Comparison of ENCODE assay signal across 14 cellular contexts in the genomic region with DNA sequence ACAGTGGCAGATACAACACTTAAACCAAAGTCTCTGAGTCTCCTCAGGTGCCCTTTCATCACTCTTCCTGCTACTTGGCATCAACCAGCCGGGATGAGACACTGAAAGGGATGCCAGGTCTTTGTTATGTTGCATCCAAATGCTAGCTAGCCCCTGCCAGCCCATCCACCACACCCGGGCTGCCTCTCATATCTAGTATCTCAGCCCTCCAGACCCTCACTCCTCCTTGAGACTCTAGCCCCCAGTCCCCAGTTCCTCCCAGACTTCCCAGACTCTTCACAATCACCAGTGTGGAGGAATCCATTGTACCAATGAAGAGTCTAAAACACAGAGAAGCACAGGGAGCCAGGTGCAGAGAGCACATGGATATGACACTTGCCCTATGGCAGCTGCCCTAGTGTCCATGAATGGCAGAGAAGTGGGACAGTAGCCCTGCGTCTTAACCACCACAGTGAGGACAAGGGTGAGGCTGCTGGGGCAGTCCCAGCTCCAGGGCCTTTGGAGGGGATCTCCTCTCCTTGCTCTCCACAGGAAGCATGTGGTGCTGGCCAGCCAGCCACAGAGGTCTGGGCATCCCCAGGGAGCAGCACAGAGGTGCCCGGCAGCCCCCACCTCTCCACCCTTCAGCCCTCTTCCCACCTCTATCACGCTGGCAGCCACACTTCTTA. TPM values are rescaled to one million over a fixed set of nuclear protein-coding genes. Genes with fewer than 3 reads are reported as not detected.
A peak's percentile ranks its signal among the peaks of the same experiment; 100 is the strongest.
DNase-seq lines count a peak whose midpoint lies in the region; ATAC-seq and TF ChIP-seq lines count a peak whose summit lies in the region.
"Had no signal": no experiment of that assay in that cellular context is flagged by ENCODE, and none has a peak within 500 bp of the region (broad histone marks: within the 10 kb centered on the region; RNA-seq: fewer than 3 reads in every experiment).

No MANE protein-coding gene starts in this region.

- 53 to 65% methylated on average over 5 of the region's 5 CpGs for WGBS in heart right ventricle, 2 donors

- ATAC-seq in activated T-cell treated with anti-CD3 and anti-CD28 coated beads, Interleukin-2, amount 50 U/mL, for 72 hours (replicated peaks in 1 of 2) = no peak
- ATAC-seq in T-helper 17 cell (peak; percentile 70), heart right ventricle (peak; percentile 39 to 79 (median 68))
- peak; percentile 54 for ATAC-seq in stimulated activated memory B cell treated with anti-CD40 and anti-IgM and Interleukin-4, amounts not matched to agents 10 μg/mL and 1 μg/mL and 100 μg/mL, for 72 hours

- H3K4me3 ChIP-seq in heart right ventricle = no peak overlapping the region
- H3K4me3 ChIP-seq: cardiac muscle cell had no signal

- H3K27ac ChIP-seq in heart right ventricle = no peak overlapping the region
- H3K27ac ChIP-seq: cardiac muscle cell had no signal

- no peaks in the 10 kb centered on the region for H3K9me3 Mint-ChIP-seq in activated T-cell treated with anti-CD3 and anti-CD28 coated beads, Interleukin-2, amount 50 U/mL, for 24 hours
- H3K9me3 Mint-ChIP-seq in activated T-cell treated with anti-CD3 and anti-CD28 coated beads, Interleukin-2, amount 50 U/mL, for 72 hours = peaks cover 0 to 6% of the 10 kb centered on the region in 2 donors
- no peaks in the 10 kb centered on the region for H3K9me3 Mint-ChIP-seq in stimulated activated memory B cell treated with anti-CD40 and anti-IgM and Interleukin-4, amounts not matched to agents 10 μg/mL and 1 μg/mL and 100 μg/mL, for 72 hours

- intact Hi-C loops in heart right ventricle (cut with DNase I) = no loop called here

- TF ChIP-seq CTCF in heart right ventricle (IDR thresholded peaks at IDR 0.05) = no peak

- H3K4me1 Mint-ChIP-seq in activated T-cell treated with anti-CD3 and anti-CD28 coated beads, Interleukin-2, amount 50 U/mL, for 24 hours (ENCODE audit: low read depth) = peaks cover 65% of the 10 kb centered on the region
- peaks cover 76% of the 10 kb centered on the region for H3K4me1 Mint-ChIP-seq in activated T-cell treated with anti-CD3 and anti-CD28 coated beads, Interleukin-2, amount 50 U/mL, for 72 hours (ENCODE audit: low read depth)
- H3K4me1 Mint-ChIP-seq in T-helper 17 cell = peaks cover 45% of the 10 kb centered on the region
- H3K4me1 Mint-ChIP-seq in stimulated activated memory B cell treated with anti-CD40 and anti-IgM and Interleukin-4, amounts not matched to agents 10 μg/mL and 1 μg/mL and 100 μg/mL, for 72 hours = peaks cover 55% of the 10 kb centered on the region

- H3K27me3 Mint-ChIP-seq in activated T-cell treated with anti-CD3 and anti-CD28 coated beads, Interleukin-2, amount 50 U/mL, for 24 hours = peaks cover 4% of the 10 kb centered on the region
- H3K27me3 Mint-ChIP-seq in activated T-cell treated with anti-CD3 and anti-CD28 coated beads, Interleukin-2, amount 50 U/mL, for 72 hours (ENCODE audit: low read depth) = peaks cover 9% of the 10 kb centered on the region
- H3K27me3 Mint-ChIP-seq in T-helper 17 cell = no peaks in the 10 kb centered on the region
- no peaks in the 10 kb centered on the region for H3K27me3 Mint-ChIP-seq in stimulated activated memory B cell treated with anti-CD40 and anti-IgM and Interleukin-4, amounts not matched to agents 10 μg/mL and 1 μg/mL and 100 μg/mL, for 72 hours

- peak; percentile 35 for DNase-seq in activated T-cell treated with anti-CD3 and anti-CD28 coated beads, Interleukin-2, amount 50 U/mL, for 24 hours
- no peak for DNase-seq in activated T-cell treated with anti-CD3 and anti-CD28 coated beads, Interleukin-2, amount 50 U/mL, for 72 hours
- no peak for DNase-seq in T-helper 17 cell
- DNase-seq in heart right ventricle = no peak
- no peak for DNase-seq in SHP77 (lab: John Stamatoyannopoulos, UW)
- no peak for DNase-seq in iPS-NIHi11 (ENCODE audit: low spot score)
- no peak for DNase-seq in hepatic stellate cell (ENCODE audit: low spot score)
- DNase-seq: NCI-H1417 treated with DMSO at 0.1 percent for 48 hours; NCI-H774; stimulated activated CD4-positive, alpha-beta T cell treated with anti-CD3 and anti-CD28 coated beads, Interleukin-4, amount 100 ng/mL, for 4 hours had no signal

- H3K9me3 ChIP-seq in T-helper 17 cell (ENCODE audit: control insufficient read depth, low read length, poor library complexity, severe bottlenecking) (no peaks in the 10 kb centered on the region), heart right ventricle (no peaks in the 10 kb centered on the region)

- H3K4me1 ChIP-seq in heart right ventricle = peaks cover 0 to 24% (median 4%) of the 10 kb centered on the region in 9 donors

- H3K27me3 ChIP-seq in heart right ventricle = no peaks in the 10 kb centered on the region

- H3K27ac Mint-ChIP-seq in activated T-cell treated with anti-CD3 and anti-CD28 coated beads, Interleukin-2, amount 50 U/mL, for 24 hours = peak overlapping the region; percentile 53
- no peak overlapping the region for H3K27ac Mint-ChIP-seq in activated T-cell treated with anti-CD3 and anti-CD28 coated beads, Interleukin-2, amount 50 U/mL, for 72 hours
- H3K27ac Mint-ChIP-seq in T-helper 17 cell = peak overlapping the region; percentile 88
- peak overlapping the region; percentile 95 for H3K27ac Mint-ChIP-seq in stimulated activated memory B cell treated with anti-CD40 and anti-IgM and Interleukin-4, amounts not matched to agents 10 μg/mL and 1 μg/mL and 100 μg/mL, for 72 hours

- no peak overlapping the region for H3K4me3 Mint-ChIP-seq in activated T-cell treated with anti-CD3 and anti-CD28 coated beads, Interleukin-2, amount 50 U/mL, for 24 hours
- peak overlapping the region in 1 of 2 donors; percentile 42 for H3K4me3 Mint-ChIP-seq in activated T-cell treated with anti-CD3 and anti-CD28 coated beads, Interleukin-2, amount 50 U/mL, for 72 hours
- H3K4me3 Mint-ChIP-seq in T-helper 17 cell = peak overlapping the region; percentile 25
- H3K4me3 Mint-ChIP-seq in stimulated activated memory B cell treated with anti-CD40 and anti-IgM and Interleukin-4, amounts not matched to agents 10 μg/mL and 1 μg/mL and 100 μg/mL, for 72 hours = no peak overlapping the region

- no peaks in the 10 kb centered on the region for H3K36me3 ChIP-seq in heart right ventricle
- H3K36me3 ChIP-seq: cardiac muscle cell had no signal

- H3K36me3 Mint-ChIP-seq in activated T-cell treated with anti-CD3 and anti-CD28 coated beads, Interleukin-2, amount 50 U/mL, for 24 hours (ENCODE audit: low read depth) = no peaks in the 10 kb centered on the region
- no peaks in the 10 kb centered on the region for H3K36me3 Mint-ChIP-seq in activated T-cell treated with anti-CD3 and anti-CD28 coated beads, Interleukin-2, amount 50 U/mL, for 72 hours (ENCODE audit: insufficient read depth in 2 of 2)
- H3K36me3 Mint-ChIP-seq in T-helper 17 cell (ENCODE audit: low read depth) = no peaks in the 10 kb centered on the region
- no peaks in the 10 kb centered on the region for H3K36me3 Mint-ChIP-seq in stimulated activated memory B cell treated with anti-CD40 and anti-IgM and Interleukin-4, amounts not matched to agents 10 μg/mL and 1 μg/mL and 100 μg/mL, for 72 hours

RNA-seq across cellular contexts. Expression of a gene that starts 21.6 kb away (rescaled TPM):
- total RNA-seq in activated T-cell treated with anti-CD3 and anti-CD28 coated beads, Interleukin-2, amount 50 U/mL, for 72 hours = 10 to 100 TPM; 31.1 to 50.7 TPM
- not detected for total RNA-seq in T-helper 17 cell
- not detected for total RNA-seq in heart right ventricle
- not detected for polyA plus RNA-seq in heart right ventricle
- total RNA-seq: cardiac muscle cell, lower leg skin, temporal lobe had no signal
- polyA plus RNA-seq: cardiac muscle cell had no signal

RNA-seq across cellular contexts. Expression of a gene that starts 34.8 kb away (rescaled TPM):
- total RNA-seq in activated T-cell treated with anti-CD3 and anti-CD28 coated beads, Interleukin-2, amount 50 U/mL, for 72 hours = 1 to 10 TPM; 6.2 to 8.9 TPM
- total RNA-seq in T-helper 17 cell = not detected
- total RNA-seq in heart right ventricle = not detected
- polyA plus RNA-seq in heart right ventricle = not detected
- total RNA-seq: cardiac muscle cell, lower leg skin, temporal lobe had no signal
- polyA plus RNA-seq: cardiac muscle cell had no signal

Comparison
In these comparisons a context has a peak if more than half of its experiments do, and no peak if none do; other contexts are left out.
1. ATAC-seq: peak in T-helper 17 cell (single experiment), heart right ventricle (8 of 8) and stimulated activated memory B cell treated with anti-CD40 and anti-IgM and Interleukin-4, amounts not matched to agents 10 μg/mL and 1 μg/mL and 100 μg/mL, for 72 hours (single experiment); none in activated T-cell treated with anti-CD3 and anti-CD28 coated beads, Interleukin-2, amount 50 U/mL, for 72 hours (0 of 2).
2. RNA of a gene that starts 21.6 kb away (total RNA-seq): 31.1 to 50.7 TPM in activated T-cell treated with anti-CD3 and anti-CD28 coated beads, Interleukin-2, amount 50 U/mL, for 72 hours; not detected in T-helper 17 cell and not detected in heart right ventricle; every median in the first group is over 10 times any median in the second.
3. RNA of a gene that starts 34.8 kb away (total RNA-seq): 6.2 to 8.9 TPM in activated T-cell treated with anti-CD3 and anti-CD28 coated beads, Interleukin-2, amount 50 U/mL, for 72 hours; not detected in T-helper 17 cell and not detected in heart right ventricle; every median in the first group is over 4 times any median in the second.